In genomic region chr11:76210920-76211851, GRCh38 we compare ENCODE assay signal across 10 cellular contexts. TPM values are rescaled to one million over a fixed set of nuclear protein-coding genes. Genes with fewer than 3 reads are reported as not detected.
A peak's percentile ranks its signal among the peaks of the same experiment; 100 is the strongest.
DNase-seq lines count a peak whose midpoint lies in the region; ATAC-seq, FAIRE-seq and TF ChIP-seq lines count a peak whose summit lies in the region.
"Had no signal": no experiment of that assay in that cellular context is flagged by ENCODE, and none has a peak within 500 bp of the region (broad histone marks: within the 10 kb centered on the region; RNA-seq: fewer than 3 reads in every experiment).

No MANE protein-coding gene starts in this region.

- H3K9me3 Mint-ChIP-seq in CD14-positive monocyte: peaks cover 0 to 20% (median 8%) of the 10 kb centered on the region in 7 donors

- H3K9me3 ChIP-seq in RWPE2 (ENCODE audit: severe bottlenecking) (no peaks in the 10 kb centered on the region), gastroesophageal sphincter (no peaks in the 10 kb centered on the region), pancreas (no peaks in the 10 kb centered on the region)

- peaks cover 2% of the 10 kb centered on the region for H3K4me1 ChIP-seq in RWPE2 (ENCODE audit: insufficient read depth, poor library complexity, severe bottlenecking)
- peaks cover 0 to 52% (median 36%) of the 10 kb centered on the region in 3 donors for H3K4me1 ChIP-seq in gastroesophageal sphincter
- no peaks in the 10 kb centered on the region for H3K4me1 ChIP-seq in pancreas

- H3K4me3 Mint-ChIP-seq in CD14-positive monocyte: peak overlapping the region; percentile 71 to 93

- ATAC-seq in RWPE2 (ENCODE audit: low read depth) (no peak), gastroesophageal sphincter (no peak), pancreas (no peak), GM18907 (IDR thresholded peaks at IDR 0.05; ENCODE audit: unreplicated experiment) (no peak)

- peaks cover 45 to 80% (median 57%) of the 10 kb centered on the region in 3 donors for H3K27me3 Mint-ChIP-seq in CD14-positive monocyte (ENCODE audit: low read depth in 3 of 3)

- no peak for TF ChIP-seq POLR2A in gastroesophageal sphincter (IDR thresholded peaks at IDR 0.05)

- no peak for TF ChIP-seq EP300 in gastroesophageal sphincter (IDR thresholded peaks at IDR 0.05)

- H3K27ac ChIP-seq in RWPE2 (ENCODE audit: poor library complexity, severe bottlenecking): no peak overlapping the region
- peak overlapping the region in 2 of 4 donors; percentile 45 to 73 for H3K27ac ChIP-seq in gastroesophageal sphincter
- H3K27ac ChIP-seq in pancreas: peak overlapping the region in 1 of 4 donors; percentile 89

- H3K4me3 ChIP-seq in RWPE2 (ENCODE audit: severe bottlenecking) (peak overlapping the region; percentile 37), gastroesophageal sphincter (peak overlapping the region; percentile 25 to 64), pancreas (peak overlapping the region; percentile 45 to 78 (median 64))

- H3K27ac Mint-ChIP-seq in CD14-positive monocyte: no peak overlapping the region

- no peak for FAIRE-seq in pancreas (lab: Jason Lieb, UNC)

- H3K36me3 ChIP-seq in RWPE2 (ENCODE audit: low read depth): no peaks in the 10 kb centered on the region
- no peaks in the 10 kb centered on the region for H3K36me3 ChIP-seq in gastroesophageal sphincter
- H3K36me3 ChIP-seq in pancreas: no peaks in the 10 kb centered on the region

- DNase-seq in CD14-positive monocyte (ENCODE audit: low spot score) (no peak), RWPE2 (ENCODE audit: low spot score) (no peak), pancreas (peak in 1 of 6 donors; percentile 64), NCI-H524 treated with DMSO at 0.1 percent for 48 hours (lab: John Stamatoyannopoulos, UW) (no peak), SKM-1 (lab: John Stamatoyannopoulos, UW; ENCODE audit: unreplicated experiment) (no peak), 8988T (no peak)
- DNase-seq: midbrain, SW 1271 had no signal

- H3K27me3 ChIP-seq in RWPE2 (ENCODE audit: insufficient read depth, poor library complexity, severe bottlenecking) (peaks cover 52% of the 10 kb centered on the region), gastroesophageal sphincter (peaks cover 46% of the 10 kb centered on the region), pancreas (no peaks in the 10 kb centered on the region)

- 38% methylated on average over 8 of the region's 35 CpGs; no CpG with 5 or more reads in 1 of the 2 donors for WGBS in gastroesophageal sphincter (ENCODE audit: low coverage in 1 of 2), 2 donors
- WGBS in pancreas, 2 donors: 60 to 64% methylated on average over 35 of the region's 35 CpGs

- TF ChIP-seq CTCF in CD14-positive monocyte (IDR thresholded peaks at IDR 0.05) (no peak), RWPE2 (IDR thresholded peaks at IDR 0.05; ENCODE audit: poor library complexity, severe bottlenecking) (no peak), gastroesophageal sphincter (IDR thresholded peaks at IDR 0.05) (no peak), pancreas (IDR thresholded peaks at IDR 0.05) (no peak)

- peaks cover 35% of the 10 kb centered on the region for H3K4me1 Mint-ChIP-seq in CD14-positive monocyte

- H3K36me3 Mint-ChIP-seq in CD14-positive monocyte: peaks cover 0 to 6% of the 10 kb centered on the region in 2 donors

- intact Hi-C loops in CD14-positive monocyte (cut with micrococcal nuclease): loop anchor here in 1 of 2 donors (2.0 kb wide), 1 partner anchor 24 kb away; no protein-coding TSS in a partner anchor
- intact Hi-C loops in pancreas (cut with DNase I): no loop called here

RNA-seq across cellular contexts. Expression of gene WNT11, which starts 4.9 kb away (rescaled TPM):
- polyA plus RNA-seq in CD14-positive monocyte (under 1 TPM; 0.09 to 0.24 TPM), pancreas (10 to 100 TPM in 1 of 2 donors, 1 to 10 TPM in 1; 5.4 to 30.5 TPM)
- total RNA-seq in gastroesophageal sphincter (10 to 100 TPM in 1 of 4 donors, 1 to 10 TPM in 3; 2.5 to 17.1 (median 5.4) TPM), pancreas (1 to 10 TPM; 2.6 to 9.3 (median 6.2) TPM)
